8 cellular contexts compared by ENCODE assay signal in genomic region chr4:49096627-49097026, GRCh38.
A peak's percentile ranks its signal among the peaks of the same experiment; 100 is the strongest.
DNase-seq lines count a peak whose midpoint lies in the region; ATAC-seq and TF ChIP-seq lines count a peak whose summit lies in the region.
"Not testable (repeated sequence)": the region's sequence is repeated elsewhere in the genome, so short reads cannot be mapped to it uniquely, and the experiment has no call there.

No MANE protein-coding gene starts in this region.

- H3K4me3 Mint-ChIP-seq in CD4-positive, alpha-beta T cell; natural killer cell: not testable (repeated sequence)

- peak; percentile 32 for ATAC-seq in CD4-positive, alpha-beta T cell (ENCODE audit: poor library complexity)
- ATAC-seq in GM19025 (IDR thresholded peaks at IDR 0.05; ENCODE audit: low read depth, unreplicated experiment) = peak; percentile 32
- ATAC-seq in GM21576 (IDR thresholded peaks at IDR 0.05; ENCODE audit: unreplicated experiment) = peak; percentile 33
- peak; percentile 37 for ATAC-seq in HG02885 (IDR thresholded peaks at IDR 0.05; ENCODE audit: poor library complexity, unreplicated experiment)
- ATAC-seq in HG03378 (IDR thresholded peaks at IDR 0.05; ENCODE audit: unreplicated experiment) = peak; percentile 30
- ATAC-seq in SK-N-SH treated with all-trans-retinoic acid at 6 μM for 48 hours = peak; percentile 63
- peak; percentile 62 for ATAC-seq in Right ventricle myocardium superior (ENCODE audit: poor library complexity)
- ATAC-seq in natural killer cell = peak in 2 of 3 donors; percentile 41 to 63

- peaks cover 53% of the 10 kb centered on the region for H3K9me3 Mint-ChIP-seq in CD4-positive, alpha-beta T cell
- H3K9me3 Mint-ChIP-seq in natural killer cell = peaks cover 55 to 59% of the 10 kb centered on the region in 2 donors

- H3K36me3 Mint-ChIP-seq in CD4-positive, alpha-beta T cell (ENCODE audit: low read depth) = peaks cover 59% of the 10 kb centered on the region
- not testable (repeated sequence) for H3K36me3 Mint-ChIP-seq in natural killer cell

- H3K27ac Mint-ChIP-seq in CD4-positive, alpha-beta T cell; natural killer cell: not testable (repeated sequence)

- intact Hi-C loops in CD4-positive, alpha-beta T cell (cut with DNase I, micrococcal nuclease); Right ventricle myocardium superior (cut with DNase I); natural killer cell (cut with micrococcal nuclease): not testable (repeated sequence)

- H3K9me3 ChIP-seq in CD4-positive, alpha-beta T cell (ENCODE audit: control insufficient read depth, low read length) = peaks cover 55% of the 10 kb centered on the region

- POLR2A ChIA-PET in CD4-positive, alpha-beta T cell (lab: Charles Lee) = not testable (repeated sequence)

- H3K27me3 Mint-ChIP-seq in CD4-positive, alpha-beta T cell; natural killer cell (ENCODE audit: low read depth in 2 of 2): not testable (repeated sequence)

- not testable (repeated sequence) for H3K27me3 ChIP-seq in CD4-positive, alpha-beta T cell (ENCODE audit: control insufficient read depth, insufficient read depth, low read length)

- not testable (repeated sequence) for TF ChIP-seq CTCF in CD4-positive, alpha-beta T cell (IDR thresholded peaks at IDR 0.05); natural killer cell (IDR thresholded peaks at IDR 0.05)

- H3K4me1 Mint-ChIP-seq in CD4-positive, alpha-beta T cell (ENCODE audit: low read depth); natural killer cell: not testable (repeated sequence)

- not testable (repeated sequence) for DNase-seq in CD4-positive, alpha-beta T cell; Right ventricle myocardium superior; natural killer cell

- CTCF ChIA-PET in CD4-positive, alpha-beta T cell (lab: Charles Lee) = not testable (repeated sequence)

- not testable (repeated sequence) for H3K27ac ChIP-seq in CD4-positive, alpha-beta T cell (ENCODE audit: low read depth, low read length)
